1 cellular context compared by ENCODE assay signal in the genomic region with DNA sequence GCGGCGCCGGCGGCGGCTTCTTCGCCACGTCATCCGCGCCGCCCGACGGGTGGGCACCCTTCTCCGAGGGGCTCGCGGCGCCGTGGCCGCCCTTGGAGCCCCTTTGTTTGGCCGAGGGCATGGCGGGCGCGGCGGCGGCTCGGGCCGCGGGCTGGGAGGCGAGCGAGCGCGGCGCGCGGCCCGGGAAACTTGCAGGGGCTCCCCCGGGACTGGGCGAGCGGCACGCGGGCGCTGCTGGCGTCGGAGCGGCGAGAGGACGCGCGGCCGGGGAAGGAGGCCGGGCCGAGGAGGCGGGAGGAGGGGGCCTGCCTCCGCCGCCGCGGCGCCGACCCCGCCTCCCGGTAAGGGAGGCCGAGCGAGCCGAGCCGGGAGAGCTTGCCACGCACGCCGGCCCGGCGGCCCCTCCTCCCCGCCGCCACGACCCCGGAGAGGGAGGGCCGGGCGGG.
TF ChIP-seq lines count a peak whose summit lies in the region.

A gene with protein sequence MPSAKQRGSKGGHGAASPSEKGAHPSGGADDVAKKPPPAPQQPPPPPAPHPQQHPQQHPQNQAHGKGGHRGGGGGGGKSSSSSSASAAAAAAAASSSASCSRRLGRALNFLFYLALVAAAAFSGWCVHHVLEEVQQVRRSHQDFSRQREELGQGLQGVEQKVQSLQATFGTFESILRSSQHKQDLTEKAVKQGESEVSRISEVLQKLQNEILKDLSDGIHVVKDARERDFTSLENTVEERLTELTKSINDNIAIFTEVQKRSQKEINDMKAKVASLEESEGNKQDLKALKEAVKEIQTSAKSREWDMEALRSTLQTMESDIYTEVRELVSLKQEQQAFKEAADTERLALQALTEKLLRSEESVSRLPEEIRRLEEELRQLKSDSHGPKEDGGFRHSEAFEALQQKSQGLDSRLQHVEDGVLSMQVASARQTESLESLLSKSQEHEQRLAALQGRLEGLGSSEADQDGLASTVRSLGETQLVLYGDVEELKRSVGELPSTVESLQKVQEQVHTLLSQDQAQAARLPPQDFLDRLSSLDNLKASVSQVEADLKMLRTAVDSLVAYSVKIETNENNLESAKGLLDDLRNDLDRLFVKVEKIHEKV (minus strand): TSS at position 290 of the 446 bp plus-strand sequence. CDS start 169 bp downstream, at position 121.

TF ChIP-seq in K562, 482 proteins besides CTCF, POLR2A, EP300 and RAD21 (continued from another document):
- no peak for TF ChIP-seq RERE (CRISPR knock-in tag; IDR thresholded peaks at IDR 0.05; ENCODE audit: borderline replicate concordance)
- peak; percentile 46; the same call in 1 of the 2 replicates for TF ChIP-seq ZBTB1 (CRISPR knock-in tag; IDR thresholded peaks at IDR 0.05; ENCODE audit: borderline replicate concordance, low read depth)
- peak; percentile 41; the same call in 1 of the 2 replicates for TF ChIP-seq L3MBTL2 (IDR thresholded peaks at IDR 0.05)
- 0 out of 2 replicates have a peak, but pooled peaks have one; percentile 47 for TF ChIP-seq CXXC5 (CRISPR knock-in tag; IDR thresholded peaks at IDR 0.05)
- TF ChIP-seq ZNF449 (CRISPR knock-in tag; IDR thresholded peaks at IDR 0.05), result no peak
